Comparison of ENCODE assay signal across 9 cellular contexts in genomic region chr15:58724471-58724870, GRCh38. TPM values are rescaled to one million over a fixed set of nuclear protein-coding genes. Genes with fewer than 3 reads are reported as not detected.
A peak's percentile ranks its signal among the peaks of the same experiment; 100 is the strongest.
DNase-seq lines count a peak whose midpoint lies in the region; ATAC-seq and TF ChIP-seq lines count a peak whose summit lies in the region.
"Had no signal": no experiment of that assay in that cellular context is flagged by ENCODE, and none has a peak within 500 bp of the region (broad histone marks: within the 10 kb centered on the region; RNA-seq: fewer than 3 reads in every experiment).

No MANE protein-coding gene starts in this region.

- H3K4me1 ChIP-seq in mesodermal cell (ENCODE audit: control insufficient read depth, insufficient read depth, low read length, poor library complexity, severe bottlenecking): no peaks in the 10 kb centered on the region

- TF ChIP-seq CTCF in glutamatergic neuron (IDR thresholded peaks at IDR 0.05; ENCODE audit: partially characterized antibody, unreplicated experiment): no peak

- peaks cover 1% of the 10 kb centered on the region for H3K27me3 Mint-ChIP-seq in glutamatergic neuron (ENCODE audit: unreplicated experiment)

- peaks cover 15% of the 10 kb centered on the region for H3K36me3 ChIP-seq in mesodermal cell (ENCODE audit: control insufficient read depth, insufficient read depth, low read length)
- H3K36me3 ChIP-seq: SJSA1 had no signal

- H3K4me3 ChIP-seq in mesodermal cell (ENCODE audit: extremely low read depth, insufficient read depth, low read length, poor library complexity, severe bottlenecking): no peak overlapping the region
- H3K4me3 ChIP-seq: SJSA1 had no signal

- no peak overlapping the region for H3K4me3 Mint-ChIP-seq in glutamatergic neuron (ENCODE audit: unreplicated experiment)

- H3K27ac Mint-ChIP-seq in glutamatergic neuron (ENCODE audit: unreplicated experiment): no peak overlapping the region

- peak; percentile 86 for ATAC-seq in HG02852 (IDR thresholded peaks at IDR 0.05; ENCODE audit: unreplicated experiment)

- H3K9me3 Mint-ChIP-seq in glutamatergic neuron (ENCODE audit: unreplicated experiment): no peaks in the 10 kb centered on the region

- H3K27ac ChIP-seq in mesodermal cell (ENCODE audit: low read depth, low read length, severe bottlenecking): peak overlapping the region; percentile 47
- H3K27ac ChIP-seq: SJSA1 had no signal

- DNase-seq in NCI-H2107 treated with DMSO at 0.1 percent for 48 hours (lab: John Stamatoyannopoulos, UW; ENCODE audit: unreplicated experiment) (peak; percentile 39), NCI-H2107 (lab: John Stamatoyannopoulos, UW) (no peak), SKM-1 (lab: John Stamatoyannopoulos, UW; ENCODE audit: unreplicated experiment) (peak; percentile 19), glutamatergic neuron (no peak), HK-2 (ENCODE audit: unreplicated experiment) (no peak), C1 segment of cervical spinal cord (lab: John Stamatoyannopoulos, UW) (no peak)

- H3K4me1 Mint-ChIP-seq in glutamatergic neuron (ENCODE audit: low read depth, unreplicated experiment): peaks cover 11% of the 10 kb centered on the region

- no peaks in the 10 kb centered on the region for H3K9me3 ChIP-seq in mesodermal cell (ENCODE audit: control insufficient read depth, low read length)
- H3K9me3 ChIP-seq: SJSA1 had no signal

- no CpG with 5 or more reads among the region's 1 CpG for WGBS in mesodermal cell (ENCODE audit: insufficient coverage in 2 of 2), 2 experiments

- H3K36me3 Mint-ChIP-seq in glutamatergic neuron (ENCODE audit: unreplicated experiment): no peaks in the 10 kb centered on the region

RNA-seq across cellular contexts. Expression of gene ADAM10, which starts 25.0 kb away (rescaled TPM):
- 280 TPM for polyA plus RNA-seq in mesodermal cell (2013, experiment 1 of 2)
- polyA plus RNA-seq in mesodermal cell (2013, experiment 2 of 2): 294 TPM
- 140 TPM for total RNA-seq in glutamatergic neuron (ENCODE audit: unreplicated experiment)

RNA-seq across cellular contexts. Expression of gene MINDY2, which starts 46.6 kb away (rescaled TPM):
- polyA plus RNA-seq in mesodermal cell (2013, experiment 1 of 2): 11.7 TPM
- 13.8 TPM for polyA plus RNA-seq in mesodermal cell (2013, experiment 2 of 2)
- 34.3 TPM for total RNA-seq in glutamatergic neuron (ENCODE audit: unreplicated experiment)

Comparison
In these comparisons a context has a peak if more than half of its experiments do, and no peak if none do; other contexts are left out.
1. DNase-seq: peak in NCI-H2107 treated with DMSO at 0.1 percent for 48 hours (single experiment) and SKM-1 (single experiment); none in NCI-H2107 (single experiment), glutamatergic neuron (single experiment), HK-2 (single experiment) and C1 segment of cervical spinal cord (0 of 14).